ENCODE assay signal across 20 cellular contexts in genomic region chr21:26758083-26758861, GRCh38.
"Had no signal": no experiment of that assay in that cellular context is flagged by ENCODE, and none has a peak within 500 bp of the region (broad histone marks: within the 10 kb centered on the region; RNA-seq: fewer than 3 reads in every experiment).

No MANE protein-coding gene starts in this region.

- H3K27ac ChIP-seq: colonic mucosa, esophagus squamous epithelium, gastroesophageal sphincter, left ventricle myocardium inferior, sigmoid colon, stomach, thoracic aorta, transverse colon had no signal

- H3K4me1 ChIP-seq: colonic mucosa, esophagus squamous epithelium, gastroesophageal sphincter, left ventricle myocardium inferior, sigmoid colon, stomach, transverse colon had no signal

- H3K9me3 ChIP-seq: colonic mucosa, esophagus squamous epithelium, gastroesophageal sphincter, left ventricle myocardium inferior, sigmoid colon, stomach, thoracic aorta, transverse colon had no signal

- H3K27me3 ChIP-seq: colonic mucosa, esophagus squamous epithelium, gastroesophageal sphincter, sigmoid colon, stomach, transverse colon had no signal

- H3K36me3 ChIP-seq: colonic mucosa, esophagus squamous epithelium, gastroesophageal sphincter, left ventricle myocardium inferior, sigmoid colon, stomach, thoracic aorta, transverse colon had no signal

- ATAC-seq: gastroesophageal sphincter, natural killer cell had no signal

- DNase-seq: cerebellar nuclear complex; colonic mucosa; dermis blood vessel endothelial cell; esophagus squamous epithelium; glutamatergic neuron; islet precursor cell; left ventricle myocardium inferior; mesendoderm; natural killer cell; posterior cingulate gyrus; sigmoid colon; small intestine; stimulated activated CD4-positive, alpha-beta T cell treated with anti-CD3 and anti-CD28 coated beads, Interleukin-12 subunit alpha, Interleukin-12 subunit beta, amount 100 ng/mL, for 4 hours; stimulated activated naive CD4-positive, alpha-beta T cell; stomach; substantia nigra; transverse colon had no signal

- H3K4me3 ChIP-seq: colonic mucosa, esophagus squamous epithelium, gastroesophageal sphincter, left ventricle myocardium inferior, lung, sigmoid colon, stomach, thoracic aorta, transverse colon had no signal
